ENCODE assay signal across 10 cellular contexts in genomic region chr7:77685219-77685618, GRCh38. TPM values are rescaled to one million over a fixed set of nuclear protein-coding genes. Genes with fewer than 3 reads are reported as not detected.
DNase-seq lines count a peak whose midpoint lies in the region; ATAC-seq and TF ChIP-seq lines count a peak whose summit lies in the region.
"Had no signal": no experiment of that assay in that cellular context is flagged by ENCODE, and none has a peak within 500 bp of the region (broad histone marks: within the 10 kb centered on the region; RNA-seq: fewer than 3 reads in every experiment).

No MANE protein-coding gene starts in this region.

- intact Hi-C loops in stomach (cut with DNase I; ENCODE audit: low total_unique reads), result no loop called here
- intact Hi-C loops in posterior vena cava (cut with DNase I), result no loop called here

- TF ChIP-seq POLR2A in stomach (IDR thresholded peaks at IDR 0.05), result no peak

- no peak for TF ChIP-seq CTCF in RWPE2 (IDR thresholded peaks at IDR 0.05; ENCODE audit: poor library complexity, severe bottlenecking)
- peak in 1 of 7 experiments; percentile 15 for TF ChIP-seq CTCF in stomach (IDR thresholded peaks at IDR 0.05)

- H3K36me3 ChIP-seq in RWPE2 (ENCODE audit: low read depth) (peaks cover 34% of the 10 kb centered on the region), stomach (peaks cover 0 to 33% (median 20%) of the 10 kb centered on the region in 4 donors)

- H3K27me3 ChIP-seq in RWPE2 (ENCODE audit: insufficient read depth, poor library complexity, severe bottlenecking), result no peaks in the 10 kb centered on the region
- H3K27me3 ChIP-seq in stomach, result no peaks in the 10 kb centered on the region

- no peaks in the 10 kb centered on the region for H3K9me3 ChIP-seq in RWPE2 (ENCODE audit: severe bottlenecking)
- no peaks in the 10 kb centered on the region for H3K9me3 ChIP-seq in stomach

- H3K4me3 ChIP-seq in RWPE2 (ENCODE audit: severe bottlenecking) (no peak overlapping the region), stomach (no peak overlapping the region)

- no peak for TF ChIP-seq EP300 in stomach (IDR thresholded peaks at IDR 0.05)

- 17 to 35% (median 24%) methylated on average over 6 of the region's 6 CpGs for WGBS in stomach, 5 donors

- H3K4me1 ChIP-seq in RWPE2 (ENCODE audit: insufficient read depth, poor library complexity, severe bottlenecking), result peaks cover 11% of the 10 kb centered on the region
- peaks cover 47 to 81% (median 57%) of the 10 kb centered on the region in 4 donors for H3K4me1 ChIP-seq in stomach

- H3K27ac ChIP-seq in RWPE2 (ENCODE audit: poor library complexity, severe bottlenecking) (peak overlapping the region; percentile 14), stomach (peak overlapping the region; percentile 44 to 80 (median 71))

- ATAC-seq in RWPE2 (ENCODE audit: low read depth) (peak; percentile 85), GM18867 (IDR thresholded peaks at IDR 0.05; ENCODE audit: unreplicated experiment) (no peak)
- no peak for ATAC-seq in stimulated activated naive CD8-positive, alpha-beta T cell treated with anti-CD3 and anti-CD28 coated beads, Interleukin-15, Interleukin-2, amounts not matched to agents 100 U/mL and 50 U/mL, for 24 hours

- DNase-seq in NCI-H1105 treated with DMSO at 0.1 percent for 48 hours (lab: John Stamatoyannopoulos, UW) (peak; percentile 60), NCI-H1105 (lab: John Stamatoyannopoulos, UW) (no peak), RWPE2 (ENCODE audit: low spot score) (no peak), iPS-NIHi7 (ENCODE audit: extremely low spot score) (peak; percentile 18), stomach (peak; percentile 40), posterior vena cava (ENCODE audit: low spot score) (no peak)
- no peak for DNase-seq in stimulated activated naive CD8-positive, alpha-beta T cell treated with anti-CD3 and anti-CD28 coated beads, Interleukin-15, Interleukin-2, amounts not matched to agents 100 U/mL and 50 U/mL, for 24 hours
- DNase-seq: 8988T; activated effector memory CD4-positive, alpha-beta T cell treated with anti-CD3 and anti-CD28 coated beads, Interleukin-2, amount 50 U/mL, for 16 hours had no signal

RNA-seq across cellular contexts. Expression of gene RSBN1L, which starts 11.0 kb away (rescaled TPM):
- total RNA-seq in stomach, result 10 to 100 TPM; 11.0 to 68.3 (median 11.6) TPM
- polyA plus RNA-seq in stomach, result 10 to 100 TPM in 1 of 3 donors, 1 to 10 TPM in 2; 4.2 to 15.4 (median 6.3) TPM
- 10 to 100 TPM; 19.2 to 19.8 TPM for total RNA-seq in posterior vena cava

Comparison
In these comparisons a context has a peak if more than half of its experiments do, and no peak if none do; other contexts are left out.
1. DNase-seq: peak in NCI-H1105 treated with DMSO at 0.1 percent for 48 hours (single experiment), iPS-NIHi7 (single experiment) and stomach (single experiment); none in NCI-H1105 (single experiment), RWPE2 (single experiment), posterior vena cava (single experiment) and stimulated activated naive CD8-positive, alpha-beta T cell treated with anti-CD3 and anti-CD28 coated beads, Interleukin-15, Interleukin-2, amounts not matched to agents 100 U/mL and 50 U/mL, for 24 hours (single experiment).